Comparison of ENCODE assay signal across 16 cellular contexts in genomic region chr9:76379494-76379893, GRCh38. TPM values are rescaled to one million over a fixed set of nuclear protein-coding genes. Genes with fewer than 3 reads are reported as not detected.
DNase-seq lines count a peak whose midpoint lies in the region; ATAC-seq and TF ChIP-seq lines count a peak whose summit lies in the region.
"Had no signal": no experiment of that assay in that cellular context is flagged by ENCODE, and none has a peak within 500 bp of the region (broad histone marks: within the 10 kb centered on the region; RNA-seq: fewer than 3 reads in every experiment).

No MANE protein-coding gene starts in this region.

- TF ChIP-seq CTCF in PC-3 (conservative IDR thresholded peaks at IDR 0.05; ENCODE audit: low read depth, low read length) = no peak
- TF ChIP-seq CTCF in upper lobe of right lung (IDR thresholded peaks at IDR 0.05) = no peak

- H3K9me2 ChIP-seq in PC-3 (replicated peaks; ENCODE audit: low read length) = no peaks in the 10 kb centered on the region

- no TSS peak for BruUV-seq in PC-3 (replicated peaks; lab: Mats Ljungman, UMichigan)

- no peak overlapping the region for H3K4me2 ChIP-seq in PC-3 (ENCODE audit: low read length)

- no peaks in the 10 kb centered on the region for H3K36me3 ChIP-seq in PC-3 (ENCODE audit: low read depth, low read length)
- H3K36me3 ChIP-seq in upper lobe of right lung = peaks cover 7% of the 10 kb centered on the region

- no peaks in the 10 kb centered on the region for H4K20me1 ChIP-seq in PC-3 (ENCODE audit: low read length)

- POLR2A ChIA-PET in PC-3 (lab: Charles Lee; ENCODE audit: unreplicated experiment) = interaction anchor here (0.6 kb wide), 1 partner anchor 22 kb away, joined by 5 read pairs; no protein-coding TSS in a partner anchor

- H3K27ac ChIP-seq in PC-3 (ENCODE audit: low read length) (peak overlapping the region; percentile 53), upper lobe of right lung (no peak overlapping the region)
- H3K27ac ChIP-seq: right atrium auricular region had no signal

- H3K4me3 ChIP-seq in PC-3 (ENCODE audit: low read length) (no peak overlapping the region), upper lobe of right lung (no peak overlapping the region)
- H3K4me3 ChIP-seq: right atrium auricular region had no signal

- H3K79me2 ChIP-seq in PC-3 (ENCODE audit: low read length) = no peaks in the 10 kb centered on the region

- no peak overlapping the region for H3K9ac ChIP-seq in PC-3 (ENCODE audit: low read length)

- ATAC-seq in PC-3 (peak; percentile 50), GM18505 (IDR thresholded peaks at IDR 0.05; ENCODE audit: unreplicated experiment) (no peak), GM18517 (IDR thresholded peaks at IDR 0.05; ENCODE audit: unreplicated experiment) (no peak), upper lobe of right lung (no peak)
- ATAC-seq: activated T-cell treated with anti-CD3 and anti-CD28 coated beads, Interleukin-2, amount 50 U/mL, for 72 hours had no signal

- CTCF ChIA-PET in PC-3 (lab: Charles Lee) = no interaction called here

- H2AFZ ChIP-seq in PC-3 (ENCODE audit: low read length) = no peak overlapping the region

- H3K27me3 ChIP-seq in PC-3 (ENCODE audit: low read length) = no peaks in the 10 kb centered on the region
- no peaks in the 10 kb centered on the region for H3K27me3 ChIP-seq in upper lobe of right lung
- H3K27me3 ChIP-seq: right atrium auricular region had no signal

- H3K9me3 ChIP-seq in PC-3 (ENCODE audit: low read length) = no peaks in the 10 kb centered on the region
- H3K9me3 ChIP-seq in upper lobe of right lung = no peaks in the 10 kb centered on the region
- H3K9me3 ChIP-seq: right atrium auricular region had no signal

- intact Hi-C loops in PC-3 (cut with micrococcal nuclease) (no loop called here), upper lobe of right lung (cut with DNase I) (no loop called here)

- no peak for TF ChIP-seq POLR2A in GM18505 (IDR thresholded peaks at IDR 0.05; ENCODE audit: borderline replicate concordance, extremely low read depth, insufficient read depth, insufficient read length)

- DNase-seq in DMS53 (lab: John Stamatoyannopoulos, UW) (peak; percentile 94), NCI-H1105 treated with DMSO at 0.1 percent for 48 hours (lab: John Stamatoyannopoulos, UW) (peak; percentile 90), PC-3 (peak; percentile 84), glomerular visceral epithelial cell (ENCODE audit: extremely low spot score) (peak; percentile 25), NAMALWA (ENCODE audit: low spot score) (no peak), upper lobe of right lung (no peak)
- DNase-seq: activated CD4-positive, alpha-beta T cell treated with anti-CD3 and anti-CD28 coated beads for 4 hours; activated T-cell treated with anti-CD3 and anti-CD28 coated beads, Interleukin-2, amount 50 U/mL, for 72 hours; anterior cingulate cortex; foreskin melanocyte; NCI-H524 treated with DMSO at 0.1 percent for 48 hours; stimulated activated CD4-positive, alpha-beta T cell treated with anti-CD3 and anti-CD28 coated beads, Interleukin-4, amount 100 ng/mL, for 4 hours; stimulated activated naive CD4-positive, alpha-beta T cell had no signal

- H3K4me1 ChIP-seq in PC-3 (ENCODE audit: insufficient read depth, low read length) (peaks cover 19% of the 10 kb centered on the region), upper lobe of right lung (peaks cover 13% of the 10 kb centered on the region)

- no peaks in the 10 kb centered on the region for H3F3A ChIP-seq in PC-3 (ENCODE audit: low read length, unreplicated experiment)

RNA-seq across cellular contexts. Expression of gene RFK, which starts 14.7 kb away (rescaled TPM):
- 8.1 and 9.7 TPM in 2 replicates for total RNA-seq in PC-3 (2014; rRNA removed)
- 19.4 TPM for total RNA-seq in upper lobe of right lung

Comparison
In these comparisons a context has a peak if more than half of its experiments do, and no peak if none do; other contexts are left out.
1. DNase-seq: peak in DMS53 (single experiment), NCI-H1105 treated with DMSO at 0.1 percent for 48 hours (single experiment), PC-3 (single experiment) and glomerular visceral epithelial cell (single experiment); none in NAMALWA (single experiment) and upper lobe of right lung (single experiment).